8 cellular contexts compared by ENCODE assay signal in the genomic region with DNA sequence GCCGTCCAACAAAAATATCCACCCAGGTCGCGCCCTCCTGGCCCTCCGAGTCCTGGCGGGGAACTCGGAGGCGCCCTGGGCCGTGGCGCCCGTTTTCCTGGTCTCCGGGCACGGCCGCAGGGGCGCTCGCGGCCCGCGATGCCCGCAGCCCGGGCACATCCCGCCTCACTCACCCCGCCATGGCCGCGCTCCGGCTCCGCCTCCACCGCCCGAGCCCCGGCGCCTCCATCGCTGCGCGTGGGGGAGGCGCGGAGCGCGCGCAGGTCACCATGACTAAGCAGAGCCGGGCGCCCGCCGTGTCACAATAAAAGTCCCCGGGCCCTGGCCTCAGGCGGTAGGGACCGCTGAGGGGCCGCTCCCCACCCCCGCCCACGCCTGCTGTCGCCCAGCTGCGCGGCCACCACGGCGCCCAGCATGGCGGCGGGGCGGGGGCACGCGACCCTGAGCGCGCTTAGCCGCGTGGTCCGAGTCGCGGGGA. TPM values are rescaled to one million over a fixed set of nuclear protein-coding genes. Genes with fewer than 3 reads are reported as not detected.
DNase-seq lines count a peak whose midpoint lies in the region; ATAC-seq and TF ChIP-seq lines count a peak whose summit lies in the region.

No MANE protein-coding gene starts in this region.

- H3K4me1 ChIP-seq in heart right ventricle = peaks cover 5 to 56% (median 35%) of the 10 kb centered on the region in 9 donors

- H3K4me3 ChIP-seq in heart right ventricle = peak overlapping the region; percentile 57 to 99 (median 95)

- H3K36me3 Mint-ChIP-seq in type B pancreatic cell = peaks cover 4% of the 10 kb centered on the region

- no peaks in the 10 kb centered on the region for H3K27me3 Mint-ChIP-seq in type B pancreatic cell

- peak; percentile 90 for ATAC-seq in HG02798 (IDR thresholded peaks at IDR 0.05; ENCODE audit: poor library complexity, unreplicated experiment)
- peak; percentile 93 to 98 (median 96) for ATAC-seq in heart right ventricle

- H3K4me3 Mint-ChIP-seq in type B pancreatic cell = peak overlapping the region; percentile 86

- H3K27me3 ChIP-seq in heart right ventricle = no peaks in the 10 kb centered on the region

- H3K27ac ChIP-seq in adipose tissue (ENCODE audit: low read depth, low read length) = peak overlapping the region; percentile 48
- peak overlapping the region; percentile 92 to 100 (median 99) for H3K27ac ChIP-seq in heart right ventricle

- peaks cover 0 to 28% (median 8%) of the 10 kb centered on the region in 9 donors for H3K36me3 ChIP-seq in heart right ventricle

- no peak for TF ChIP-seq CTCF in GM13976 (IDR thresholded peaks at IDR 0.05; ENCODE audit: borderline replicate concordance, control extremely low read depth, extremely low read depth, insufficient read depth, missing control alignments)
- peak in 2 of 9 donors; percentile 7 to 26 for TF ChIP-seq CTCF in heart right ventricle (IDR thresholded peaks at IDR 0.05)
- TF ChIP-seq CTCF in type B pancreatic cell (conservative IDR thresholded peaks at IDR 0.05) = no peak

- intact Hi-C loops in heart right ventricle (cut with DNase I) (loop anchor here in 6 of 10 donors (5.0 to 10.0 kb wide), 3 partner anchors 40 to 65 kb away; a partner anchor contains a TSS), posterior vena cava (cut with DNase I) (no loop called here)

- H3K4me1 Mint-ChIP-seq in type B pancreatic cell (ENCODE audit: unreplicated experiment) = peaks cover 17% of the 10 kb centered on the region

- DNase-seq in GM13976 (ENCODE audit: low spot score) = peak; percentile 98
- peak; percentile 88 for DNase-seq in NCI-H1436 (lab: John Stamatoyannopoulos, UW)
- peak; percentile 78 for DNase-seq in T follicular helper cell (ENCODE audit: low read depth)
- DNase-seq in heart right ventricle = peak; percentile 94 to 95
- peak; percentile 98 for DNase-seq in posterior vena cava (ENCODE audit: low spot score)
- peak; percentile 93 for DNase-seq in type B pancreatic cell (ENCODE audit: extremely low spot score, unreplicated experiment)

- in situ Hi-C loops in GM13976 (cut with MboI; ENCODE audit: low sequenced_read_pairs, unreplicated experiment) = no loop called here

- H3K9me3 ChIP-seq in heart right ventricle = no peaks in the 10 kb centered on the region

- peak overlapping the region; percentile 89 for H3K27ac Mint-ChIP-seq in type B pancreatic cell

- H3K9me3 Mint-ChIP-seq in type B pancreatic cell = peaks cover 4% of the 10 kb centered on the region

- WGBS in adipose tissue, 3 donors = 0 to 1% (median 1%) methylated on average over 48 to 65 of the region's 65 CpGs
- 0 to 1% methylated on average over 56 to 65 of the region's 65 CpGs for WGBS in heart right ventricle, 2 donors

RNA-seq across cellular contexts. Expression of a gene that starts 0.6 kb away (rescaled TPM):
- polyA plus RNA-seq in adipose tissue = 10 to 100 TPM; 26.6 to 50.8 (median 50.0) TPM
- 10 to 100 TPM; 51.4 to 84.9 (median 60.0) TPM for total RNA-seq in heart right ventricle
- 10 to 100 TPM; 49.1 to 74.5 TPM for polyA plus RNA-seq in heart right ventricle
- total RNA-seq in posterior vena cava = 10 to 100 TPM; 37.4 to 48.1 TPM
- total RNA-seq in type B pancreatic cell (ENCODE audit: low replicate concordance) = 49.7 and 71.2 TPM in 2 replicates

RNA-seq across cellular contexts. Expression of a gene that starts 14.7 kb away (rescaled TPM):
- polyA plus RNA-seq in adipose tissue (under 1 TPM in 2 of 3 donors, not detected in 1; 0.12 to 0.20 TPM), heart right ventricle (under 1 TPM; 0.13 to 0.15 TPM)
- total RNA-seq in heart right ventricle (1 to 10 TPM in 1 of 10 donors, under 1 TPM in 6, not detected in 3; 0.12 to 1.1 (median 0.36) TPM), posterior vena cava (not detected), type B pancreatic cell (ENCODE audit: low replicate concordance) (0.21 and 1.1 TPM in 2 replicates)

RNA-seq across cellular contexts. Expression of a gene that starts 41.1 kb away (rescaled TPM):
- 10 to 100 TPM; 12.0 to 23.0 (median 21.5) TPM for polyA plus RNA-seq in adipose tissue
- 10 to 100 TPM; 47.6 to 62.4 (median 54.5) TPM for total RNA-seq in heart right ventricle
- 10 to 100 TPM; 62.0 to 66.2 TPM for polyA plus RNA-seq in heart right ventricle
- 10 to 100 TPM; 14.2 to 14.8 TPM for total RNA-seq in posterior vena cava
- total RNA-seq in type B pancreatic cell (ENCODE audit: low replicate concordance) = 35.8 and 44.6 TPM in 2 replicates

Comparison
In these comparisons a context has a peak if more than half of its experiments do, and no peak if none do; other contexts are left out.
1. Peak in every context shown above with its lines: DNase-seq, ATAC-seq, H3K4me3 ChIP-seq and H3K27ac ChIP-seq.
2. intact Hi-C loops: an anchor here in heart right ventricle (5.0 to 10.0 kb wide); none called in posterior vena cava.